14 cellular contexts compared by ENCODE assay signal in the genomic region with DNA sequence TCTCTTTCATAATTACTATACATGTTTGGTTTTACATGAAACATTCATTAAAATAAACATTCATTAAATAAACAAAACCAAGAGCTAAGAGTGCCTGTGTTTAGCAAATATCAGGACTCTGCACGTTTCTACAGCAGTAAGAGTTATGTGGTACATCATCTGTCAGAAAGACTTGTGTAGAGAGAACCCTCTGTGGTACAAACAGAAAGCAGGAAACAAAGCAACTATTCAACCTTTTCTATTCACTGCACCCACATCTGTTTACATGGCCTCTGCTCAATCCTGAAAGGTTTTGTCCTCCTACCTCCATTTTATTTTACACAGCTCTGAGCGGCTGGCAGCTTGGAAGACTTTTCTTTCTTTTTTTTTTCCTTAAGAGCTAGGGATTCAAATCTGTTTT.
A peak's percentile ranks its signal among the peaks of the same experiment; 100 is the strongest.
DNase-seq lines count a peak whose midpoint lies in the region; ATAC-seq and TF ChIP-seq lines count a peak whose summit lies in the region.
"Had no signal": no experiment of that assay in that cellular context is flagged by ENCODE, and none has a peak within 500 bp of the region (broad histone marks: within the 10 kb centered on the region; RNA-seq: fewer than 3 reads in every experiment).

No MANE protein-coding gene starts in this region.

- H3K27ac Mint-ChIP-seq in immature natural killer cell, result no peak overlapping the region
- H3K27ac Mint-ChIP-seq: activated naive CD4-positive, alpha-beta T cell treated with anti-CD3 and anti-CD28 coated beads, Interleukin-2, amount 10 ng/mL, durations not matched to agents 7 days and 5 days; stimulated activated effector memory CD8-positive, alpha-beta T cell treated with anti-CD3 and anti-CD28 coated beads, Interleukin-12 subunit alpha, Interleukin-12 subunit beta, amount 100 ng/mL, for 72 hours had no signal

- peak; percentile 55 for ATAC-seq in GM18498 (IDR thresholded peaks at IDR 0.05; ENCODE audit: unreplicated experiment)
- ATAC-seq in HG03432 (IDR thresholded peaks at IDR 0.05; ENCODE audit: unreplicated experiment), result peak; percentile 82
- ATAC-seq: stimulated activated effector memory CD8-positive, alpha-beta T cell treated with anti-CD3 and anti-CD28 coated beads, Interleukin-12 subunit alpha, Interleukin-12 subunit beta, amount 100 ng/mL, for 72 hours had no signal

- TF ChIP-seq POLR2A in testis (IDR thresholded peaks at IDR 0.05), result no peak

- no peaks in the 10 kb centered on the region for H3K36me3 ChIP-seq in mesodermal cell (ENCODE audit: control insufficient read depth, insufficient read depth, low read length)
- no peaks in the 10 kb centered on the region for H3K36me3 ChIP-seq in testis (ENCODE audit: low read depth, missing control alignments)

- H3K4me3 ChIP-seq in mesodermal cell (ENCODE audit: extremely low read depth, insufficient read depth, low read length, poor library complexity, severe bottlenecking) (no peak overlapping the region), testis (no peak overlapping the region)

- H3K4me3 Mint-ChIP-seq in immature natural killer cell, result no peak overlapping the region
- H3K4me3 Mint-ChIP-seq: activated naive CD4-positive, alpha-beta T cell treated with anti-CD3 and anti-CD28 coated beads, Interleukin-2, amount 10 ng/mL, durations not matched to agents 7 days and 5 days; stimulated activated effector memory CD8-positive, alpha-beta T cell treated with anti-CD3 and anti-CD28 coated beads, Interleukin-12 subunit alpha, Interleukin-12 subunit beta, amount 100 ng/mL, for 72 hours had no signal

- intact Hi-C loops in testis (cut with DNase I; ENCODE audit: low total_unique reads), result no loop called here

- DNase-seq in OCI-M1 (lab: John Stamatoyannopoulos, UW) (peak; percentile 52), testis (no peak), GM20000 (ENCODE audit: low spot score) (no peak), immature natural killer cell (no peak)
- no peak for DNase-seq in stimulated activated CD4-positive, alpha-beta T cell treated with anti-CD3 and anti-CD28 coated beads, Interleukin-4, amount 100 ng/mL, for 1 hour
- DNase-seq: activated CD8-positive, alpha-beta memory T cell treated with anti-CD3 and anti-CD28 coated beads for 24 hours; activated naive CD4-positive, alpha-beta T cell treated with anti-CD3 and anti-CD28 coated beads, Interleukin-2, amount 10 ng/mL, durations not matched to agents 7 days and 5 days; AML-193; NCI-H1048; stimulated activated CD4-positive, alpha-beta T cell treated with anti-CD3 and anti-CD28 coated beads, Interleukin-4, amount 100 ng/mL, for 24 hours had no signal

- peak overlapping the region; percentile 58 for H3K27ac ChIP-seq in mesodermal cell (ENCODE audit: low read depth, low read length, severe bottlenecking)
- no peak overlapping the region for H3K27ac ChIP-seq in testis

- TF ChIP-seq CTCF in testis (IDR thresholded peaks at IDR 0.05) (no peak), GM20000 (IDR thresholded peaks at IDR 0.05; ENCODE audit: extremely low read depth, missing control alignments) (no peak)

- WGBS in mesodermal cell (ENCODE audit: insufficient coverage in 2 of 2), 2 experiments, result 33% methylated on average over 1 of the region's 2 CpGs; no CpG with 5 or more reads in 1 of the 2 experiments
- WGBS in testis, 2 donors, result 68 to 72% methylated on average over 2 of the region's 2 CpGs

- no peaks in the 10 kb centered on the region for H3K27me3 ChIP-seq in testis

- H3K4me1 ChIP-seq in mesodermal cell (ENCODE audit: control insufficient read depth, insufficient read depth, low read length, poor library complexity, severe bottlenecking) (no peaks in the 10 kb centered on the region), testis (no peaks in the 10 kb centered on the region)

- H3K9me3 Mint-ChIP-seq in immature natural killer cell, result peaks cover 0 to 19% (median 10%) of the 10 kb centered on the region in 6 donors
- H3K9me3 Mint-ChIP-seq: activated naive CD4-positive, alpha-beta T cell treated with anti-CD3 and anti-CD28 coated beads, Interleukin-2, amount 10 ng/mL, durations not matched to agents 7 days and 5 days had no signal

- H3K27me3 Mint-ChIP-seq in immature natural killer cell (ENCODE audit: low read depth in 3 of 3), result peaks cover 0 to 2% (median 0%) of the 10 kb centered on the region in 3 donors
- H3K27me3 Mint-ChIP-seq: activated naive CD4-positive, alpha-beta T cell treated with anti-CD3 and anti-CD28 coated beads, Interleukin-2, amount 10 ng/mL, durations not matched to agents 7 days and 5 days had no signal

- H3K36me3 Mint-ChIP-seq in immature natural killer cell, result no peaks in the 10 kb centered on the region
- H3K36me3 Mint-ChIP-seq: activated naive CD4-positive, alpha-beta T cell treated with anti-CD3 and anti-CD28 coated beads, Interleukin-2, amount 10 ng/mL, durations not matched to agents 7 days and 5 days; stimulated activated effector memory CD8-positive, alpha-beta T cell treated with anti-CD3 and anti-CD28 coated beads, Interleukin-12 subunit alpha, Interleukin-12 subunit beta, amount 100 ng/mL, for 72 hours had no signal

- no peaks in the 10 kb centered on the region for H3K9me3 ChIP-seq in mesodermal cell (ENCODE audit: control insufficient read depth, low read length)
- no peaks in the 10 kb centered on the region for H3K9me3 ChIP-seq in testis

- no peaks in the 10 kb centered on the region for H3K4me1 Mint-ChIP-seq in immature natural killer cell
- H3K4me1 Mint-ChIP-seq: activated naive CD4-positive, alpha-beta T cell treated with anti-CD3 and anti-CD28 coated beads, Interleukin-2, amount 10 ng/mL, durations not matched to agents 7 days and 5 days; stimulated activated effector memory CD8-positive, alpha-beta T cell treated with anti-CD3 and anti-CD28 coated beads, Interleukin-12 subunit alpha, Interleukin-12 subunit beta, amount 100 ng/mL, for 72 hours had no signal
